ENCODE assay signal across 1 cellular context in the genomic region with DNA sequence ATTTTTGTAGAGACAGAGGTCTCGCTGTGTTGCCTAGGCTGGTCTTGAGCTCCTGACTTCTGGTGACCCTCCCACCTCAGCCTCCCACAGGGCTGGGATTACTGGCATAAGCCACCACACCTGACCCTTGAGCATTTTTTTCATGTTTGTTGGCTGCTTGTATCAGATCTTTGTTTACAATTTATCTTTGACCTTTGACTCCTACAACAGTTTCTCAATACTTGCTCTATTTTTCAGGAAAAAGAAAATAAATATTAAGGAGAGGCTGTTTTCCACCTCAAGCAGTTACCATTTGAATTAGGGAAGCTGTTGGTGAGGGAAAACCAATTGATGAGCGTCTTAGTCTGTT.
A peak's percentile ranks its signal among the peaks of the same experiment; 100 is the strongest.
TF ChIP-seq lines count a peak whose summit lies in the region.

No MANE protein-coding gene starts in this region.

TF ChIP-seq in HepG2, 621 proteins besides CTCF, POLR2A, EP300 and RAD21 (continued from another document and continues in another):
- TF ChIP-seq, protein P1, sequence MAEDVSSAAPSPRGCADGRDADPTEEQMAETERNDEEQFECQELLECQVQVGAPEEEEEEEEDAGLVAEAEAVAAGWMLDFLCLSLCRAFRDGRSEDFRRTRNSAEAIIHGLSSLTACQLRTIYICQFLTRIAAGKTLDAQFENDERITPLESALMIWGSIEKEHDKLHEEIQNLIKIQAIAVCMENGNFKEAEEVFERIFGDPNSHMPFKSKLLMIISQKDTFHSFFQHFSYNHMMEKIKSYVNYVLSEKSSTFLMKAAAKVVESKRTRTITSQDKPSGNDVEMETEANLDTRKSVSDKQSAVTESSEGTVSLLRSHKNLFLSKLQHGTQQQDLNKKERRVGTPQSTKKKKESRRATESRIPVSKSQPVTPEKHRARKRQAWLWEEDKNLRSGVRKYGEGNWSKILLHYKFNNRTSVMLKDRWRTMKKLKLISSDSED (CRISPR knock-in tag; IDR thresholded peaks at IDR 0.05) = no peak
- no peak for TF ChIP-seq TEF (CRISPR knock-in tag; IDR thresholded peaks at IDR 0.05)
- no peak for TF ChIP-seq SIN3B (IDR thresholded peaks at IDR 0.05; ENCODE audit: low read length)
- no peak for TF ChIP-seq DPF2 (CRISPR knock-in tag; IDR thresholded peaks at IDR 0.05; ENCODE audit: borderline replicate concordance, low read depth)
- no peak for TF ChIP-seq FOXK2 (IDR thresholded peaks at IDR 0.05)
- no peak for TF ChIP-seq ZNF124 (CRISPR knock-in tag; IDR thresholded peaks at IDR 0.05)
- TF ChIP-seq ZNF709 (CRISPR knock-in tag; IDR thresholded peaks at IDR 0.05) = no peak
- TF ChIP-seq SALL2 (CRISPR knock-in tag; IDR thresholded peaks at IDR 0.05) = no peak
- TF ChIP-seq SALL1 (CRISPR knock-in tag; IDR thresholded peaks at IDR 0.05) = peak; percentile 85
- TF ChIP-seq, protein P2, sequence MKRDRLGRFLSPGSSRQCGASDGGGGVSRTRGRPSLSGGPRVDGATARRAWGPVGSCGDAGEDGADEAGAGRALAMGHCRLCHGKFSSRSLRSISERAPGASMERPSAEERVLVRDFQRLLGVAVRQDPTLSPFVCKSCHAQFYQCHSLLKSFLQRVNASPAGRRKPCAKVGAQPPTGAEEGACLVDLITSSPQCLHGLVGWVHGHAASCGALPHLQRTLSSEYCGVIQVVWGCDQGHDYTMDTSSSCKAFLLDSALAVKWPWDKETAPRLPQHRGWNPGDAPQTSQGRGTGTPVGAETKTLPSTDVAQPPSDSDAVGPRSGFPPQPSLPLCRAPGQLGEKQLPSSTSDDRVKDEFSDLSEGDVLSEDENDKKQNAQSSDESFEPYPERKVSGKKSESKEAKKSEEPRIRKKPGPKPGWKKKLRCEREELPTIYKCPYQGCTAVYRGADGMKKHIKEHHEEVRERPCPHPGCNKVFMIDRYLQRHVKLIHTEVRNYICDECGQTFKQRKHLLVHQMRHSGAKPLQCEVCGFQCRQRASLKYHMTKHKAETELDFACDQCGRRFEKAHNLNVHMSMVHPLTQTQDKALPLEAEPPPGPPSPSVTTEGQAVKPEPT (CRISPR knock-in tag; IDR thresholded peaks at IDR 0.05; ENCODE audit: low read depth) = no peak
- no peak for TF ChIP-seq MLXIP (CRISPR knock-in tag; IDR thresholded peaks at IDR 0.05; ENCODE audit: borderline replicate concordance)
- TF ChIP-seq TCF7 (IDR thresholded peaks at IDR 0.05; ENCODE audit: low read depth) = peak; percentile 51; the same call in 1 of the 2 replicates
- no peak for TF ChIP-seq ZNF597 (CRISPR knock-in tag; IDR thresholded peaks at IDR 0.05)
- TF ChIP-seq KDM3A (CRISPR knock-in tag; IDR thresholded peaks at IDR 0.05; ENCODE audit: low read depth) = no peak
- 0 out of 2 replicates have a peak, but pooled peaks have one; percentile 44 for TF ChIP-seq HMG20B (CRISPR knock-in tag; conservative IDR thresholded peaks at IDR 0.05)
- TF ChIP-seq TRIM24 (CRISPR knock-in tag; IDR thresholded peaks at IDR 0.05) = no peak
- TF ChIP-seq KAT8 (CRISPR knock-in tag; IDR thresholded peaks at IDR 0.05) = 0 out of 2 replicates have a peak, but pooled peaks have one; percentile 40
- TF ChIP-seq, protein P3, sequence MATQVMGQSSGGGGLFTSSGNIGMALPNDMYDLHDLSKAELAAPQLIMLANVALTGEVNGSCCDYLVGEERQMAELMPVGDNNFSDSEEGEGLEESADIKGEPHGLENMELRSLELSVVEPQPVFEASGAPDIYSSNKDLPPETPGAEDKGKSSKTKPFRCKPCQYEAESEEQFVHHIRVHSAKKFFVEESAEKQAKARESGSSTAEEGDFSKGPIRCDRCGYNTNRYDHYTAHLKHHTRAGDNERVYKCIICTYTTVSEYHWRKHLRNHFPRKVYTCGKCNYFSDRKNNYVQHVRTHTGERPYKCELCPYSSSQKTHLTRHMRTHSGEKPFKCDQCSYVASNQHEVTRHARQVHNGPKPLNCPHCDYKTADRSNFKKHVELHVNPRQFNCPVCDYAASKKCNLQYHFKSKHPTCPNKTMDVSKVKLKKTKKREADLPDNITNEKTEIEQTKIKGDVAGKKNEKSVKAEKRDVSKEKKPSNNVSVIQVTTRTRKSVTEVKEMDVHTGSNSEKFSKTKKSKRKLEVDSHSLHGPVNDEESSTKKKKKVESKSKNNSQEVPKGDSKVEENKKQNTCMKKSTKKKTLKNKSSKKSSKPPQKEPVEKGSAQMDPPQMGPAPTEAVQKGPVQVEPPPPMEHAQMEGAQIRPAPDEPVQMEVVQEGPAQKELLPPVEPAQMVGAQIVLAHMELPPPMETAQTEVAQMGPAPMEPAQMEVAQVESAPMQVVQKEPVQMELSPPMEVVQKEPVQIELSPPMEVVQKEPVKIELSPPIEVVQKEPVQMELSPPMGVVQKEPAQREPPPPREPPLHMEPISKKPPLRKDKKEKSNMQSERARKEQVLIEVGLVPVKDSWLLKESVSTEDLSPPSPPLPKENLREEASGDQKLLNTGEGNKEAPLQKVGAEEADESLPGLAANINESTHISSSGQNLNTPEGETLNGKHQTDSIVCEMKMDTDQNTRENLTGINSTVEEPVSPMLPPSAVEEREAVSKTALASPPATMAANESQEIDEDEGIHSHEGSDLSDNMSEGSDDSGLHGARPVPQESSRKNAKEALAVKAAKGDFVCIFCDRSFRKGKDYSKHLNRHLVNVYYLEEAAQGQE (IDR thresholded peaks at IDR 0.05; ENCODE audit: borderline replicate concordance in 1 of 2, low read depth in 1 of 2, low read length in 2 of 2) = no peak
- no peak for TF ChIP-seq E2F1 (CRISPR knock-in tag; IDR thresholded peaks at IDR 0.05)
- no peak for TF ChIP-seq ZNF207 (IDR thresholded peaks at IDR 0.05; ENCODE audit: borderline replicate concordance)
- no peak for TF ChIP-seq ZNF326 (CRISPR knock-in tag; IDR thresholded peaks at IDR 0.05; ENCODE audit: borderline replicate concordance)
- TF ChIP-seq ZNF557 (CRISPR knock-in tag; IDR thresholded peaks at IDR 0.05) = no peak
- no peak for TF ChIP-seq MAFK (conservative IDR thresholded peaks at IDR 0.05 in 1 of 2, IDR thresholded peaks at IDR 0.05 in 1 of 2; ENCODE audit: low read length in 2 of 2)
- TF ChIP-seq POLR2AphosphoS2 (IDR thresholded peaks at IDR 0.05; ENCODE audit: low read depth, low read length) = no peak
- TF ChIP-seq RARA (CRISPR knock-in tag; IDR thresholded peaks at IDR 0.05) = peak; percentile 91
- no peak for TF ChIP-seq HHEX (CRISPR knock-in tag; IDR thresholded peaks at IDR 0.05)
- TF ChIP-seq FLYWCH1 (CRISPR knock-in tag; IDR thresholded peaks at IDR 0.05) = no peak
- no peak for TF ChIP-seq NFYC (CRISPR knock-in tag; IDR thresholded peaks at IDR 0.05)
- no peak for TF ChIP-seq ZNF230 (CRISPR knock-in tag; IDR thresholded peaks at IDR 0.05)
- TF ChIP-seq NCOA5 (CRISPR knock-in tag; IDR thresholded peaks at IDR 0.05) = no peak
- no peak for TF ChIP-seq CSRNP2 (CRISPR knock-in tag; conservative IDR thresholded peaks at IDR 0.05; ENCODE audit: low read depth)
- no peak for TF ChIP-seq ZNF18 (CRISPR knock-in tag; IDR thresholded peaks at IDR 0.05; ENCODE audit: insufficient replicate concordance)
- TF ChIP-seq MLX (CRISPR knock-in tag; IDR thresholded peaks at IDR 0.05) = no peak
- TF ChIP-seq, protein P4, sequence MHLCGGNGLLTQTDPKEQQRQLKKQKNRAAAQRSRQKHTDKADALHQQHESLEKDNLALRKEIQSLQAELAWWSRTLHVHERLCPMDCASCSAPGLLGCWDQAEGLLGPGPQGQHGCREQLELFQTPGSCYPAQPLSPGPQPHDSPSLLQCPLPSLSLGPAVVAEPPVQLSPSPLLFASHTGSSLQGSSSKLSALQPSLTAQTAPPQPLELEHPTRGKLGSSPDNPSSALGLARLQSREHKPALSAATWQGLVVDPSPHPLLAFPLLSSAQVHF (CRISPR knock-in tag; IDR thresholded peaks at IDR 0.05) = no peak
- TF ChIP-seq SOX5 (CRISPR knock-in tag; IDR thresholded peaks at IDR 0.05; ENCODE audit: borderline replicate concordance) = peak; percentile 71; the same call in 1 of the 2 replicates
- no peak for TF ChIP-seq PHF20 (CRISPR knock-in tag; IDR thresholded peaks at IDR 0.05)
- TF ChIP-seq ZNF577 (CRISPR knock-in tag; IDR thresholded peaks at IDR 0.05; ENCODE audit: borderline replicate concordance, low read depth) = no peak
- no peak for TF ChIP-seq ZNF580 (CRISPR knock-in tag; IDR thresholded peaks at IDR 0.05; ENCODE audit: borderline replicate concordance, low read depth)
- no peak for TF ChIP-seq AGO1 (IDR thresholded peaks at IDR 0.05; ENCODE audit: low read depth, low read length, poor library complexity, severe bottlenecking)
- no peak for TF ChIP-seq SMAD9 (CRISPR knock-in tag; IDR thresholded peaks at IDR 0.05)
- TF ChIP-seq HNF4G (IDR thresholded peaks at IDR 0.05; ENCODE audit: borderline replicate concordance, low read depth, low read length) = peak; percentile 67; the same call in 1 of the 2 replicates
- TF ChIP-seq HNF4G (CRISPR knock-in tag; IDR thresholded peaks at IDR 0.05; ENCODE audit: borderline replicate concordance, low read depth) = no peak
